ENCODE assay signal across 8 cellular contexts in the genomic region with DNA sequence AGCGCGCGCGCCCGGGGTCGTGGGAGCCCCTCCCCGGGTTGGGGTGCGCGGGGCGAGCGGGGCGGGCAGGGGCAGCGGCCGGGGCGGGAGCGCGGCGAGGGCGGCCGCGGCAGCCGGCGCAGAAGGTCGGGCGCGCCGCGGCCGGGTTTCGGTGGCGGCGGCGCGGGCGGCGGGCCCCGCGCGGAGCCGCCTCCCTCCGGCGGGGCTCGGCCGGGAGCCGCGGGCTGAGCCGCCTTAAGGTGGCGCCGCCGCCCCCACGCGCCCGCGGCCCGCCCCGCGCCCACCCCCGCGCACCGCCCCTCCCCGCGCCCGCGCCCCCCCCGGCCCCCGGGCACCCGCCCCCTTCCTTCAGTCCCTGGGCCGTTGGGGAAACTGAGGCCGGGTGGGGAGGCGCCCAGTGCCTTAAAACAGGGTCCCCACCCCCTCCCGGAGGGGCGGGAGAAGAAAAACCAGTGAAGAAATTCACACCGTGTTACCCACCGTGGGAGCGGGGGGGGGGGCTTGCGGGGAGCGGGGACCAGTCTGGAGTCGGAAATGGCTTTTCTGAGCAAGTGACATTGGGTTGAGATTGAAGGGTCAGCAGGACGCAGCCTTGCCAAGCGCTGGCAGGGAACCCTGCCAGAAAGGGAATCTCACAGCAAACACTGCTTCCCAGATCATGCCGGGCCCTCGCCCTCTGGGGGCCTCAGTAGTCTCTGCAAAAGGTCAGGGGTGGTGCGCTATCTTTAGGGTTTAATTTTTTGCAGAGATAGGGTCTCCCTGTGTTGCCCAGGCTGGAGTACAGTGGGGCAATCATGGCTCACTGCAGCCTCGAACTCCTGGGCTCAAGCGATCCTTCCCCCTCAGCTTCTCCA. TPM values are rescaled to one million over a fixed set of nuclear protein-coding genes. Genes with fewer than 3 reads are reported as not detected.
DNase-seq lines count a peak whose midpoint lies in the region; ATAC-seq and TF ChIP-seq lines count a peak whose summit lies in the region.

TLE2 (minus strand) TSS at position 211 of the 854 bp plus-strand sequence. CDS start 376 bp downstream, outside the sequence.

- TF ChIP-seq POLR2A in Peyer's patch (IDR thresholded peaks at IDR 0.05), result no peak
- no peak for TF ChIP-seq POLR2A in esophagus muscularis mucosa (IDR thresholded peaks at IDR 0.05; ENCODE audit: low read depth)

- peak within 1 kb of the TSS; percentile 42 for H3K4me3 Mint-ChIP-seq in neural crest cell

- TF ChIP-seq CTCF in Peyer's patch (IDR thresholded peaks at IDR 0.05) (no peak), esophagus muscularis mucosa (IDR thresholded peaks at IDR 0.05) (no peak), neural crest cell (conservative IDR thresholded peaks at IDR 0.05) (no peak)

- ATAC-seq in HG03342 (IDR thresholded peaks at IDR 0.05; ENCODE audit: unreplicated experiment), result no peak
- ATAC-seq in GM21786 (IDR thresholded peaks at IDR 0.05; ENCODE audit: unreplicated experiment), result no peak
- ATAC-seq in HG02970 (IDR thresholded peaks at IDR 0.05; ENCODE audit: low FRiP score, unreplicated experiment), result no peak

- H3K9me3 ChIP-seq in Peyer's patch, result no peaks in the 10 kb centered on the region
- no peaks in the 10 kb centered on the region for H3K9me3 ChIP-seq in esophagus muscularis mucosa

- H3K4me1 ChIP-seq in Peyer's patch (peaks cover 0 to 24% (median 7%) of the 10 kb centered on the region in 4 donors), esophagus muscularis mucosa (peaks cover 11 to 30% (median 22%) of the 10 kb centered on the region in 4 donors)

- no peaks in the 10 kb centered on the region for H3K9me3 Mint-ChIP-seq in neural crest cell

- peak within 1 kb of the TSS; percentile 38 to 67 (median 58) for H3K4me3 ChIP-seq in Peyer's patch
- H3K4me3 ChIP-seq in esophagus muscularis mucosa, result peak within 1 kb of the TSS; percentile 73 to 81 (median 74)

- H3K36me3 ChIP-seq in Peyer's patch (no peaks in the 10 kb centered on the region), esophagus muscularis mucosa (peaks cover 0 to 10% (median 8%) of the 10 kb centered on the region in 4 donors)

- no peak for TF ChIP-seq EP300 in esophagus muscularis mucosa (IDR thresholded peaks at IDR 0.05)

- H3K27ac ChIP-seq in Peyer's patch (peak within 1 kb of the TSS in 3 of 4 donors; percentile 1 to 31 (median 12)), esophagus muscularis mucosa (replicated peaks in 1 of 4) (peak within 1 kb of the TSS; percentile 62 to 76 (median 70))

- 6% methylated on average over 54 of the region's 85 CpGs for WGBS in esophagus muscularis mucosa

- intact Hi-C loops in esophagus muscularis mucosa (cut with DNase I), result loop anchor here (5.0 kb wide), 1 partner anchor 42 kb away; no protein-coding TSS in a partner anchor

- H3K27ac Mint-ChIP-seq in neural crest cell (ENCODE audit: unreplicated experiment), result no peak within 1 kb of the TSS

- H3K4me1 Mint-ChIP-seq in neural crest cell, result peaks cover 10% of the 10 kb centered on the region

- no peaks in the 10 kb centered on the region for H3K27me3 ChIP-seq in Peyer's patch
- H3K27me3 ChIP-seq in esophagus muscularis mucosa, result no peaks in the 10 kb centered on the region

- peaks cover 96% of the 10 kb centered on the region for H3K27me3 Mint-ChIP-seq in neural crest cell (ENCODE audit: low read depth)

- H3K36me3 Mint-ChIP-seq in neural crest cell (ENCODE audit: low read depth), result no peaks in the 10 kb centered on the region

- DNase-seq in D341Med (ENCODE audit: low spot score) (peak; percentile 86), Peyer's patch (peak in 1 of 3 donors; percentile 43), esophagus muscularis mucosa (ENCODE audit: extremely low spot score) (no peak), neural crest cell (ENCODE audit: low read depth, low spot score) (no peak)
- no peak for DNase-seq in stimulated activated CD4-positive, alpha-beta T cell treated with anti-CD3 and anti-CD28 coated beads, Interleukin-4, amount 100 ng/mL, for 1 hour

RNA-seq across cellular contexts. Expression of gene TLE2, which starts in this region (rescaled TPM):
- 10 to 100 TPM in 3 of 4 donors, 1 to 10 TPM in 1; 4.6 to 45.2 (median 29.2) TPM for total RNA-seq in Peyer's patch
- 10 to 100 TPM; 34.0 to 51.2 (median 44.1) TPM for total RNA-seq in esophagus muscularis mucosa
- 0.73 and 1.4 TPM in 2 replicates for total RNA-seq in neural crest cell
